1 cellular context compared by ENCODE assay signal in the genomic region with DNA sequence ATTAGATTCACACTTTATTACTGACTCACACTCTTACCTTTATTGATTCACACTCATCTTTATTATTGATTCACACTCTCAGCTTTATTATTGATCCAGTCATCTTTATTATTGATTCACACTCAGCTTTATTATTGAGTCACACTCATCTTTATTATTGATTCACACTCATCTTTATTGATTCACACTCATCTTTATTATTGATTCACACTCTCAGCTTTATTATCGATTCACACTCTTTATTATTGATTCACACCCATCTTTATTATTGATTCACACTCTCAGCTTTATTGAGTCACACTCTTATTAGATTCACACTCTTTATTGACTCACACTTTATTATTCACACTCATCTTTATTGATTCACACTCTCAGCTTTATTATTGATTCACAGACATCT.
TF ChIP-seq lines count a peak whose summit lies in the region.

No MANE protein-coding gene starts in this region.

TF ChIP-seq in K562, 482 proteins besides CTCF, POLR2A, EP300 and RAD21:
- TF ChIP-seq ZNF785 (CRISPR knock-in tag; IDR thresholded peaks at IDR 0.05) (no peak), CC2D1A (IDR thresholded peaks at IDR 0.05) (no peak), SREBF1 (IDR thresholded peaks at IDR 0.05; ENCODE audit: borderline replicate concordance, low read depth, low read length) (no peak)
- TF ChIP-seq, protein P1, sequence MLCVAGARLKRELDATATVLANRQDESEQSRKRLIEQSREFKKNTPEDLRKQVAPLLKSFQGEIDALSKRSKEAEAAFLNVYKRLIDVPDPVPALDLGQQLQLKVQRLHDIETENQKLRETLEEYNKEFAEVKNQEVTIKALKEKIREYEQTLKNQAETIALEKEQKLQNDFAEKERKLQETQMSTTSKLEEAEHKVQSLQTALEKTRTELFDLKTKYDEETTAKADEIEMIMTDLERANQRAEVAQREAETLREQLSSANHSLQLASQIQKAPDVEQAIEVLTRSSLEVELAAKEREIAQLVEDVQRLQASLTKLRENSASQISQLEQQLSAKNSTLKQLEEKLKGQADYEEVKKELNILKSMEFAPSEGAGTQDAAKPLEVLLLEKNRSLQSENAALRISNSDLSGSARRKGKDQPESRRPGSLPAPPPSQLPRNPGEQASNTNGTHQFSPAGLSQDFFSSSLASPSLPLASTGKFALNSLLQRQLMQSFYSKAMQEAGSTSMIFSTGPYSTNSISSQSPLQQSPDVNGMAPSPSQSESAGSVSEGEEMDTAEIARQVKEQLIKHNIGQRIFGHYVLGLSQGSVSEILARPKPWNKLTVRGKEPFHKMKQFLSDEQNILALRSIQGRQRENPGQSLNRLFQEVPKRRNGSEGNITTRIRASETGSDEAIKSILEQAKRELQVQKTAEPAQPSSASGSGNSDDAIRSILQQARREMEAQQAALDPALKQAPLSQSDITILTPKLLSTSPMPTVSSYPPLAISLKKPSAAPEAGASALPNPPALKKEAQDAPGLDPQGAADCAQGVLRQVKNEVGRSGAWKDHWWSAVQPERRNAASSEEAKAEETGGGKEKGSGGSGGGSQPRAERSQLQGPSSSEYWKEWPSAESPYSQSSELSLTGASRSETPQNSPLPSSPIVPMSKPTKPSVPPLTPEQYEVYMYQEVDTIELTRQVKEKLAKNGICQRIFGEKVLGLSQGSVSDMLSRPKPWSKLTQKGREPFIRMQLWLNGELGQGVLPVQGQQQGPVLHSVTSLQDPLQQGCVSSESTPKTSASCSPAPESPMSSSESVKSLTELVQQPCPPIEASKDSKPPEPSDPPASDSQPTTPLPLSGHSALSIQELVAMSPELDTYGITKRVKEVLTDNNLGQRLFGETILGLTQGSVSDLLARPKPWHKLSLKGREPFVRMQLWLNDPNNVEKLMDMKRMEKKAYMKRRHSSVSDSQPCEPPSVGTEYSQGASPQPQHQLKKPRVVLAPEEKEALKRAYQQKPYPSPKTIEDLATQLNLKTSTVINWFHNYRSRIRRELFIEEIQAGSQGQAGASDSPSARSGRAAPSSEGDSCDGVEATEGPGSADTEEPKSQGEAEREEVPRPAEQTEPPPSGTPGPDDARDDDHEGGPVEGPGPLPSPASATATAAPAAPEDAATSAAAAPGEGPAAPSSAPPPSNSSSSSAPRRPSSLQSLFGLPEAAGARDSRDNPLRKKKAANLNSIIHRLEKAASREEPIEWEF (CRISPR knock-in tag; IDR thresholded peaks at IDR 0.05) = peak; percentile 96
- TF ChIP-seq, protein P2, sequence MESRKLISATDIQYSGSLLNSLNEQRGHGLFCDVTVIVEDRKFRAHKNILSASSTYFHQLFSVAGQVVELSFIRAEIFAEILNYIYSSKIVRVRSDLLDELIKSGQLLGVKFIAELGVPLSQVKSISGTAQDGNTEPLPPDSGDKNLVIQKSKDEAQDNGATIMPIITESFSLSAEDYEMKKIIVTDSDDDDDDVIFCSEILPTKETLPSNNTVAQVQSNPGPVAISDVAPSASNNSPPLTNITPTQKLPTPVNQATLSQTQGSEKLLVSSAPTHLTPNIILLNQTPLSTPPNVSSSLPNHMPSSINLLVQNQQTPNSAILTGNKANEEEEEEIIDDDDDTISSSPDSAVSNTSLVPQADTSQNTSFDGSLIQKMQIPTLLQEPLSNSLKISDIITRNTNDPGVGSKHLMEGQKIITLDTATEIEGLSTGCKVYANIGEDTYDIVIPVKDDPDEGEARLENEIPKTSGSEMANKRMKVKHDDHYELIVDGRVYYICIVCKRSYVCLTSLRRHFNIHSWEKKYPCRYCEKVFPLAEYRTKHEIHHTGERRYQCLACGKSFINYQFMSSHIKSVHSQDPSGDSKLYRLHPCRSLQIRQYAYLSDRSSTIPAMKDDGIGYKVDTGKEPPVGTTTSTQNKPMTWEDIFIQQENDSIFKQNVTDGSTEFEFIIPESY (CRISPR knock-in tag; IDR thresholded peaks at IDR 0.05) = no peak
- TF ChIP-seq, protein P3, sequence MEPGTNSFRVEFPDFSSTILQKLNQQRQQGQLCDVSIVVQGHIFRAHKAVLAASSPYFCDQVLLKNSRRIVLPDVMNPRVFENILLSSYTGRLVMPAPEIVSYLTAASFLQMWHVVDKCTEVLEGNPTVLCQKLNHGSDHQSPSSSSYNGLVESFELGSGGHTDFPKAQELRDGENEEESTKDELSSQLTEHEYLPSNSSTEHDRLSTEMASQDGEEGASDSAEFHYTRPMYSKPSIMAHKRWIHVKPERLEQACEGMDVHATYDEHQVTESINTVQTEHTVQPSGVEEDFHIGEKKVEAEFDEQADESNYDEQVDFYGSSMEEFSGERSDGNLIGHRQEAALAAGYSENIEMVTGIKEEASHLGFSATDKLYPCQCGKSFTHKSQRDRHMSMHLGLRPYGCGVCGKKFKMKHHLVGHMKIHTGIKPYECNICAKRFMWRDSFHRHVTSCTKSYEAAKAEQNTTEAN (CRISPR knock-in tag; IDR thresholded peaks at IDR 0.05) = peak; percentile 55; the same call in 1 of the 2 replicates
- TF ChIP-seq, protein P4, sequence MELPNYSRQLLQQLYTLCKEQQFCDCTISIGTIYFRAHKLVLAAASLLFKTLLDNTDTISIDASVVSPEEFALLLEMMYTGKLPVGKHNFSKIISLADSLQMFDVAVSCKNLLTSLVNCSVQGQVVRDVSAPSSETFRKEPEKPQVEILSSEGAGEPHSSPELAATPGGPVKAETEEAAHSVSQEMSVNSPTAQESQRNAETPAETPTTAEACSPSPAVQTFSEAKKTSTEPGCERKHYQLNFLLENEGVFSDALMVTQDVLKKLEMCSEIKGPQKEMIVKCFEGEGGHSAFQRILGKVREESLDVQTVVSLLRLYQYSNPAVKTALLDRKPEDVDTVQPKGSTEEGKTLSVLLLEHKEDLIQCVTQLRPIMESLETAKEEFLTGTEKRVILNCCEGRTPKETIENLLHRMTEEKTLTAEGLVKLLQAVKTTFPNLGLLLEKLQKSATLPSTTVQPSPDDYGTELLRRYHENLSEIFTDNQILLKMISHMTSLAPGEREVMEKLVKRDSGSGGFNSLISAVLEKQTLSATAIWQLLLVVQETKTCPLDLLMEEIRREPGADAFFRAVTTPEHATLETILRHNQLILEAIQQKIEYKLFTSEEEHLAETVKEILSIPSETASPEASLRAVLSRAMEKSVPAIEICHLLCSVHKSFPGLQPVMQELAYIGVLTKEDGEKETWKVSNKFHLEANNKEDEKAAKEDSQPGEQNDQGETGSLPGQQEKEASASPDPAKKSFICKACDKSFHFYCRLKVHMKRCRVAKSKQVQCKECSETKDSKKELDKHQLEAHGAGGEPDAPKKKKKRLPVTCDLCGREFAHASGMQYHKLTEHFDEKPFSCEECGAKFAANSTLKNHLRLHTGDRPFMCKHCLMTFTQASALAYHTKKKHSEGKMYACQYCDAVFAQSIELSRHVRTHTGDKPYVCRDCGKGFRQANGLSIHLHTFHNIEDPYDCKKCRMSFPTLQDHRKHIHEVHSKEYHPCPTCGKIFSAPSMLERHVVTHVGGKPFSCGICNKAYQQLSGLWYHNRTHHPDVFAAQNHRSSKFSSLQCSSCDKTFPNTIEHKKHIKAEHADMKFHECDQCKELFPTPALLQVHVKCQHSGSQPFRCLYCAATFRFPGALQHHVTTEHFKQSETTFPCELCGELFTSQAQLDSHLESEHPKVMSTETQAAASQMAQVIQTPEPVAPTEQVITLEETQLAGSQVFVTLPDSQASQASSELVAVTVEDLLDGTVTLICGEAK (IDR thresholded peaks at IDR 0.05) = no peak
- TF ChIP-seq, protein P4 (CRISPR knock-in tag; IDR thresholded peaks at IDR 0.05) = no peak
- TF ChIP-seq, protein P5, sequence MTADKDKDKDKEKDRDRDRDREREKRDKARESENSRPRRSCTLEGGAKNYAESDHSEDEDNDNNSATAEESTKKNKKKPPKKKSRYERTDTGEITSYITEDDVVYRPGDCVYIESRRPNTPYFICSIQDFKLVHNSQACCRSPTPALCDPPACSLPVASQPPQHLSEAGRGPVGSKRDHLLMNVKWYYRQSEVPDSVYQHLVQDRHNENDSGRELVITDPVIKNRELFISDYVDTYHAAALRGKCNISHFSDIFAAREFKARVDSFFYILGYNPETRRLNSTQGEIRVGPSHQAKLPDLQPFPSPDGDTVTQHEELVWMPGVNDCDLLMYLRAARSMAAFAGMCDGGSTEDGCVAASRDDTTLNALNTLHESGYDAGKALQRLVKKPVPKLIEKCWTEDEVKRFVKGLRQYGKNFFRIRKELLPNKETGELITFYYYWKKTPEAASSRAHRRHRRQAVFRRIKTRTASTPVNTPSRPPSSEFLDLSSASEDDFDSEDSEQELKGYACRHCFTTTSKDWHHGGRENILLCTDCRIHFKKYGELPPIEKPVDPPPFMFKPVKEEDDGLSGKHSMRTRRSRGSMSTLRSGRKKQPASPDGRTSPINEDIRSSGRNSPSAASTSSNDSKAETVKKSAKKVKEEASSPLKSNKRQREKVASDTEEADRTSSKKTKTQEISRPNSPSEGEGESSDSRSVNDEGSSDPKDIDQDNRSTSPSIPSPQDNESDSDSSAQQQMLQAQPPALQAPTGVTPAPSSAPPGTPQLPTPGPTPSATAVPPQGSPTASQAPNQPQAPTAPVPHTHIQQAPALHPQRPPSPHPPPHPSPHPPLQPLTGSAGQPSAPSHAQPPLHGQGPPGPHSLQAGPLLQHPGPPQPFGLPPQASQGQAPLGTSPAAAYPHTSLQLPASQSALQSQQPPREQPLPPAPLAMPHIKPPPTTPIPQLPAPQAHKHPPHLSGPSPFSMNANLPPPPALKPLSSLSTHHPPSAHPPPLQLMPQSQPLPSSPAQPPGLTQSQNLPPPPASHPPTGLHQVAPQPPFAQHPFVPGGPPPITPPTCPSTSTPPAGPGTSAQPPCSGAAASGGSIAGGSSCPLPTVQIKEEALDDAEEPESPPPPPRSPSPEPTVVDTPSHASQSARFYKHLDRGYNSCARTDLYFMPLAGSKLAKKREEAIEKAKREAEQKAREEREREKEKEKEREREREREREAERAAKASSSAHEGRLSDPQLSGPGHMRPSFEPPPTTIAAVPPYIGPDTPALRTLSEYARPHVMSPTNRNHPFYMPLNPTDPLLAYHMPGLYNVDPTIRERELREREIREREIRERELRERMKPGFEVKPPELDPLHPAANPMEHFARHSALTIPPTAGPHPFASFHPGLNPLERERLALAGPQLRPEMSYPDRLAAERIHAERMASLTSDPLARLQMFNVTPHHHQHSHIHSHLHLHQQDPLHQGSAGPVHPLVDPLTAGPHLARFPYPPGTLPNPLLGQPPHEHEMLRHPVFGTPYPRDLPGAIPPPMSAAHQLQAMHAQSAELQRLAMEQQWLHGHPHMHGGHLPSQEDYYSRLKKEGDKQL (CRISPR knock-in tag; IDR thresholded peaks at IDR 0.05; ENCODE audit: borderline replicate concordance) = no peak
